ENCODE assay signal across 1 cellular context in genomic region chr15:89888214-89888804, GRCh38.
A peak's percentile ranks its signal among the peaks of the same experiment; 100 is the strongest.
TF ChIP-seq lines count a peak whose summit lies in the region.

No MANE protein-coding gene starts in this region.

TF ChIP-seq in K562, 482 proteins besides CTCF, POLR2A, EP300 and RAD21:
- peak; percentile 10 for TF ChIP-seq MEIS2 (IDR thresholded peaks at IDR 0.05; ENCODE audit: partially characterized antibody)
- no peak for TF ChIP-seq FIP1L1 (IDR thresholded peaks at IDR 0.05; ENCODE audit: low read depth, low read length, poor library complexity, severe bottlenecking)
- peak; percentile 53; the same call in 1 of the 2 replicates for TF ChIP-seq SMC3 (conservative IDR thresholded peaks at IDR 0.05; ENCODE audit: insufficient read depth, low read depth, low read length)
